1 cellular context compared by ENCODE assay signal in genomic region chr1:188782220-188782841, GRCh38.
TF ChIP-seq lines count a peak whose summit lies in the region.

No MANE protein-coding gene starts in this region.

TF ChIP-seq in H1, 55 proteins besides CTCF, POLR2A, EP300 and RAD21 (continued from another document):
- TF ChIP-seq SP1 (IDR thresholded peaks at IDR 0.05; ENCODE audit: low read depth, low read length), result no peak
- TF ChIP-seq BCL11A (IDR thresholded peaks at IDR 0.05; ENCODE audit: low read depth in 2 of 2, low read length in 2 of 2), result no peak
- no peak for TF ChIP-seq NANOG (IDR thresholded peaks at IDR 0.05; ENCODE audit: insufficient read depth, low read depth, low read length, poor library complexity, severe bottlenecking)
- TF ChIP-seq HDAC2 (IDR thresholded peaks at IDR 0.05; ENCODE audit: borderline replicate concordance in 1 of 2, low read depth in 2 of 2, low read length in 2 of 2), result no peak
- no peak for TF ChIP-seq ATF2 (IDR thresholded peaks at IDR 0.05; ENCODE audit: low read length)
- no peak for TF ChIP-seq POLR2AphosphoS5 (IDR thresholded peaks at IDR 0.05; ENCODE audit: low read depth, low read length)
- TF ChIP-seq HDAC6 (IDR thresholded peaks at IDR 0.05; ENCODE audit: low read depth, low read length), result no peak
